In genomic region chrX:81201692-81202412, GRCh38 we compare ENCODE assay signal across 8 cellular contexts. TPM values are rescaled to one million over a fixed set of nuclear protein-coding genes. Genes with fewer than 3 reads are reported as not detected.
DNase-seq lines count a peak whose midpoint lies in the region; ATAC-seq and TF ChIP-seq lines count a peak whose summit lies in the region.

HMGN5 (minus strand) TSS chrX:81201913; CDS start chrX:81121549, 80,364 bp downstream.
SH3BGRL (plus strand) TSS chrX:81202102; CDS start chrX:81202201, 99 bp downstream.

- peaks cover 12% of the 10 kb centered on the region for H3K36me3 Mint-ChIP-seq in activated naive CD8-positive, alpha-beta T cell treated with anti-CD3 and anti-CD28 coated beads, Interleukin-2, amount 50 U/mL, for 24 hours (ENCODE audit: low read depth)

- H3K36me3 ChIP-seq in HUES6 (ENCODE audit: control insufficient read depth, insufficient read depth, low read length) (no peaks in the 10 kb centered on the region), parathyroid adenoma (ENCODE audit: control insufficient read depth, insufficient read depth, low read length) (no peaks in the 10 kb centered on the region), transverse colon (no peaks in the 10 kb centered on the region)

- in situ Hi-C loops in transverse colon (cut with MboI; ENCODE audit: low pct_ligation_motif_present in 1 of 4, low pct_unique_long_range_greater_than_20kb in 1 of 4, low sequenced_read_pairs in 3 of 4) = no loop called here

- H2AFZ ChIP-seq in parathyroid adenoma = peak within 1 kb of the TSS; percentile 90

- peaks cover 49% of the 10 kb centered on the region for H3K4me1 Mint-ChIP-seq in activated naive CD8-positive, alpha-beta T cell treated with anti-CD3 and anti-CD28 coated beads, Interleukin-2, amount 50 U/mL, for 24 hours

- H3K9me3 ChIP-seq in HUES6 (ENCODE audit: control insufficient read depth, insufficient read depth, low read depth, low read length) (0 out of 2 replicates have a peak, but pooled peaks cover 2% of the 10 kb centered on the region), parathyroid adenoma (ENCODE audit: control insufficient read depth, low read length) (no peaks in the 10 kb centered on the region), transverse colon (no peaks in the 10 kb centered on the region)

- no peaks in the 10 kb centered on the region for H3K79me2 ChIP-seq in parathyroid adenoma

- WGBS in transverse colon (ENCODE audit: low coverage in 1 of 2), 2 donors = 0 to 33% methylated on average over 1 to 22 of the region's 22 CpGs

- peak within 1 kb of the TSS; percentile 80 for H3K4me2 ChIP-seq in parathyroid adenoma (ENCODE audit: low read length)

- H3K9ac ChIP-seq in HUES6 (ENCODE audit: low read length) = peak within 1 kb of the TSS; percentile 93
- peak within 1 kb of the TSS; percentile 11 for H3K9ac ChIP-seq in parathyroid adenoma

- no peaks in the 10 kb centered on the region for H3K27me3 Mint-ChIP-seq in activated naive CD8-positive, alpha-beta T cell treated with anti-CD3 and anti-CD28 coated beads, Interleukin-2, amount 50 U/mL, for 24 hours

- peak; percentile 75 for DNase-seq in D341Med (ENCODE audit: low spot score)
- peak; percentile 91 for DNase-seq in SKM-1 treated with dmso at 0.1 percent for 144 hours (lab: John Stamatoyannopoulos, UW; ENCODE audit: unreplicated experiment)
- peak; percentile 65 for DNase-seq in activated naive CD8-positive, alpha-beta T cell treated with anti-CD3 and anti-CD28 coated beads, Interleukin-2, amount 50 U/mL, for 24 hours
- peak; percentile 86 for DNase-seq in cardiac septum (ENCODE audit: low spot score)
- DNase-seq in transverse colon = peak; percentile 83

- TF ChIP-seq CTCF in parathyroid adenoma (IDR thresholded peaks at IDR 0.05) (no peak), transverse colon (IDR thresholded peaks at IDR 0.05) (peak in 2 of 5 experiments; percentile 40 to 44)

- H3K4me1 ChIP-seq in HUES6 (ENCODE audit: control insufficient read depth, insufficient read depth, low read length) (peaks cover 5% of the 10 kb centered on the region; the same call in 1 of the 2 replicates), parathyroid adenoma (no peaks in the 10 kb centered on the region), transverse colon (no peaks in the 10 kb centered on the region)

- ATAC-seq in GM21390 (IDR thresholded peaks at IDR 0.05; ENCODE audit: unreplicated experiment) = peak; percentile 94
- peak; percentile 97 for ATAC-seq in activated naive CD8-positive, alpha-beta T cell treated with anti-CD3 and anti-CD28 coated beads, Interleukin-2, amount 50 U/mL, for 24 hours

- TF ChIP-seq EP300 in transverse colon (IDR thresholded peaks at IDR 0.05; ENCODE audit: low read depth) = no peak

- H3K4me3 ChIP-seq in HUES6 (ENCODE audit: low read depth, low read length) = peak within 1 kb of the TSS; percentile 97
- peak within 1 kb of the TSS; percentile 67 for H3K4me3 ChIP-seq in parathyroid adenoma (ENCODE audit: low read depth, low read length)
- peak within 1 kb of the TSS; percentile 38 to 64 (median 48) for H3K4me3 ChIP-seq in transverse colon

- H3K27me3 ChIP-seq in HUES6 (ENCODE audit: control insufficient read depth, insufficient read depth, low read length) = no peaks in the 10 kb centered on the region
- H3K27me3 ChIP-seq in parathyroid adenoma (ENCODE audit: control insufficient read depth, insufficient read depth, low read length) = no peaks in the 10 kb centered on the region
- no peaks in the 10 kb centered on the region for H3K27me3 ChIP-seq in transverse colon

- H3K9me3 Mint-ChIP-seq in activated naive CD8-positive, alpha-beta T cell treated with anti-CD3 and anti-CD28 coated beads, Interleukin-2, amount 50 U/mL, for 24 hours = no peaks in the 10 kb centered on the region

- H3K27ac ChIP-seq in HUES6 (ENCODE audit: low read depth, low read length) = peak within 1 kb of the TSS; percentile 78
- H3K27ac ChIP-seq in parathyroid adenoma = peak within 1 kb of the TSS; percentile 83
- peak within 1 kb of the TSS; percentile 68 to 91 (median 88) for H3K27ac ChIP-seq in transverse colon

- H3K4me3 Mint-ChIP-seq in activated naive CD8-positive, alpha-beta T cell treated with anti-CD3 and anti-CD28 coated beads, Interleukin-2, amount 50 U/mL, for 24 hours = peak within 1 kb of the TSS; percentile 95

- peak within 1 kb of the TSS; percentile 92 for H3K27ac Mint-ChIP-seq in activated naive CD8-positive, alpha-beta T cell treated with anti-CD3 and anti-CD28 coated beads, Interleukin-2, amount 50 U/mL, for 24 hours

- intact Hi-C loops in cardiac septum (cut with DNase I) (no loop called here), transverse colon (cut with DNase I; ENCODE audit: low total_unique reads) (no loop called here)

- TF ChIP-seq POLR2A in transverse colon (IDR thresholded peaks at IDR 0.05) = peak; percentile 20

RNA-seq across cellular contexts. Expression of gene HMGN5, which starts in this region (rescaled TPM):
- 1.5 TPM for total RNA-seq in cardiac septum
- total RNA-seq in transverse colon = 1 to 10 TPM in 3 of 4 donors, not detected in 1; 3.0 to 6.1 (median 5.7) TPM

RNA-seq across cellular contexts. Expression of gene SH3BGRL, which starts in this region (rescaled TPM):
- 23.8 TPM for total RNA-seq in cardiac septum
- 10 to 100 TPM; 37.0 to 97.5 (median 68.1) TPM for total RNA-seq in transverse colon

Comparison
In these comparisons a context has a peak if more than half of its experiments do, and no peak if none do; other contexts are left out.
1. Peak in every context shown above with its lines: DNase-seq, ATAC-seq, H3K4me3 ChIP-seq and H3K27ac ChIP-seq.